In the genomic region with DNA sequence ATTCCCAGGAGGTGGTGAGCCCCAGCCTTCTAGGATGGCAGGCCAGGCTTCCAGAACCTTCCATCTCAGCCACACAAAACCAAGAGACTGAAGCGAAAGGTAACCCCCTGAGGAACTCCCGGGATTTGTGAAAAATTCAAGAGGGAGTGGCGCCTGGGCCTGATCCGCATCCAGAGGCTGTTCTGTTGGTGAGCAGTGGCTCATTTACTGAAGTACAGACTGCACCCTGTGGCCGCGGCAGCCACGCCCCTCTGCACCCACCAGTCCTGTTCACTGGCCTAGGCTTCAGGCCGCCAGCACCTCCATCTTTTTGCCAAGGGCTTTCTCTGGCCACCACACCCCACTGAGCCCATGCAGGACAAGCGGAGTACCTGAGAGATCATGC, we compare ENCODE assay signal across 25 cellular contexts.
A peak's percentile ranks its signal among the peaks of the same experiment; 100 is the strongest.
DNase-seq lines count a peak whose midpoint lies in the region; ATAC-seq and TF ChIP-seq lines count a peak whose summit lies in the region.
"Had no signal": no experiment of that assay in that cellular context is flagged by ENCODE, and none has a peak within 500 bp of the region (broad histone marks: within the 10 kb centered on the region; RNA-seq: fewer than 3 reads in every experiment).

No MANE protein-coding gene starts in this region.

- no peak overlapping the region for H3K27ac Mint-ChIP-seq in T-cell
- H3K27ac Mint-ChIP-seq: activated CD4-positive, alpha-beta T cell treated with anti-CD3 and anti-CD28 coated beads, Interleukin-2, amount 10 ng/mL, durations not matched to agents 24 days and 14 days; activated T-helper 1 cell treated with anti-CD3 and anti-CD28 coated beads, Interleukin-12 subunit alpha, Interleukin-12 subunit beta, Interleukin-2, Interleukin-4 antibody, amounts not matched to agents 30 ng/mL and 10 ng/mL and 1 ng/mL, durations not matched to agents 14 hours and 24 hours and 36 hours; CD4-positive, alpha-beta T cell; HFFc6; stimulated activated naive B cell treated with anti-CD40 and anti-IgM and Interleukin-4, amounts not matched to agents 10 μg/mL and 1 μg/mL and 100 μg/mL, for 72 hours had no signal

- H3K4me3 ChIP-seq in esophagus (ENCODE audit: low read depth in 1 of 2, low read length in 2 of 2): no peak overlapping the region
- H3K4me3 ChIP-seq in osteoblast (ENCODE audit: insufficient read depth, low read length): no peak overlapping the region
- no peak overlapping the region for H3K4me3 ChIP-seq in urinary bladder (ENCODE audit: low read depth, low read length)
- H3K4me3 ChIP-seq: dorsolateral prefrontal cortex, K562, lower lobe of right lung, spleen had no signal

- TF ChIP-seq CTCF in osteoblast (IDR thresholded peaks at IDR 0.05; ENCODE audit: extremely low read depth, low read depth, low read length): no peak

- no peaks in the 10 kb centered on the region for H4K20me1 ChIP-seq in osteoblast (ENCODE audit: insufficient read depth, low read length)

- no peaks in the 10 kb centered on the region for H3K79me2 ChIP-seq in osteoblast (ENCODE audit: insufficient read depth, low read length)

- H3K27me3 ChIP-seq in esophagus (ENCODE audit: control insufficient read depth in 1 of 2, insufficient read depth in 2 of 2, low read length in 2 of 2) (no peaks in the 10 kb centered on the region), osteoblast (ENCODE audit: insufficient read depth, low read length) (no peaks in the 10 kb centered on the region)

- H3K4me3 Mint-ChIP-seq in T-cell: no peak overlapping the region
- H3K4me3 Mint-ChIP-seq: activated CD4-positive, alpha-beta T cell treated with anti-CD3 and anti-CD28 coated beads, Interleukin-2, amount 10 ng/mL, durations not matched to agents 24 days and 14 days; activated T-helper 1 cell treated with anti-CD3 and anti-CD28 coated beads, Interleukin-12 subunit alpha, Interleukin-12 subunit beta, Interleukin-2, Interleukin-4 antibody, amounts not matched to agents 30 ng/mL and 10 ng/mL and 1 ng/mL, durations not matched to agents 14 hours and 24 hours and 36 hours; CD4-positive, alpha-beta T cell; HFFc6; stimulated activated naive B cell treated with anti-CD40 and anti-IgM and Interleukin-4, amounts not matched to agents 10 μg/mL and 1 μg/mL and 100 μg/mL, for 72 hours had no signal

- no peak for ATAC-seq in GM18858 (IDR thresholded peaks at IDR 0.05; ENCODE audit: unreplicated experiment)
- ATAC-seq in T-cell (replicated peaks in 1 of 4): no peak
- ATAC-seq: K562; lower lobe of right lung; stimulated activated naive B cell treated with anti-CD40 and anti-IgM and Interleukin-4, amounts not matched to agents 10 μg/mL and 1 μg/mL and 100 μg/mL, for 72 hours had no signal

- peak; percentile 59 for DNase-seq in SW480 (ENCODE audit: low spot score)
- DNase-seq in osteoblast (ENCODE audit: insufficient read length, low spot score, missing footprints): peak; percentile 11
- DNase-seq in T-cell: no peak
- DNase-seq in posterior vena cava (ENCODE audit: low spot score): no peak
- DNase-seq: activated CD4-positive, alpha-beta T cell treated with anti-CD3 and anti-CD28 coated beads, Interleukin-2, amount 10 ng/mL, durations not matched to agents 24 days and 14 days; activated naive CD4-positive, alpha-beta T cell treated with anti-CD3 and anti-CD28 coated beads, Interleukin-2, amount 50 U/mL, for 16 hours; CD4-positive, alpha-beta T cell; central memory CD4-positive, alpha-beta T cell; dorsolateral prefrontal cortex; HFFc6; kidney; lower lobe of right lung; NCI-H1436; NCI-H774; RPMI8226; SK-N-SH; spleen; stimulated activated CD4-positive, alpha-beta T cell treated with anti-CD3 and anti-CD28 coated beads, Interleukin-4, amount 100 ng/mL, for 24 hours; stimulated activated naive B cell treated with anti-CD40 and anti-IgM and Interleukin-4, amounts not matched to agents 10 μg/mL and 1 μg/mL and 100 μg/mL, for 72 hours had no signal

- CTCF ChIA-PET in T-cell (lab: Charles Lee): no interaction called here

- H3K4me1 ChIP-seq in esophagus (ENCODE audit: control insufficient read depth in 2 of 2, insufficient read depth in 2 of 2, low read length in 1 of 2) (peaks cover 3 to 24% of the 10 kb centered on the region in 2 donors), osteoblast (ENCODE audit: insufficient read depth, low read length) (peaks cover 11% of the 10 kb centered on the region), urinary bladder (ENCODE audit: insufficient read depth) (peaks cover 2% of the 10 kb centered on the region)

- H2AFZ ChIP-seq in osteoblast (ENCODE audit: low read length): peak overlapping the region; percentile 61

- H3K27me3 Mint-ChIP-seq in T-cell: peaks cover 5 to 8% of the 10 kb centered on the region in 2 donors
- H3K27me3 Mint-ChIP-seq: CD4-positive, alpha-beta T cell had no signal

- H3K9me3 ChIP-seq in esophagus (ENCODE audit: control insufficient read depth in 2 of 2, insufficient read depth in 1 of 2, low read depth in 1 of 2, low read length in 1 of 2) (no peaks in the 10 kb centered on the region), osteoblast (ENCODE audit: low read depth, low read length) (no peaks in the 10 kb centered on the region)
- H3K9me3 ChIP-seq: lower lobe of right lung, neutrophil, SK-N-SH, spleen had no signal

- H3K27ac ChIP-seq in esophagus (ENCODE audit: low read depth in 2 of 2, low read length in 1 of 2) (peak overlapping the region; percentile 66 to 82), osteoblast (ENCODE audit: low read depth, low read length) (no peak overlapping the region), urinary bladder (ENCODE audit: low read depth) (peak overlapping the region; percentile 11)
- H3K27ac ChIP-seq: dorsolateral prefrontal cortex, lower lobe of right lung, neutrophil, spleen had no signal

- no peaks in the 10 kb centered on the region for H3K4me1 Mint-ChIP-seq in T-cell

- POLR2A ChIA-PET in T-cell (lab: Charles Lee): no interaction called here

- H3K36me3 ChIP-seq in esophagus (ENCODE audit: control insufficient read depth in 2 of 2, insufficient read depth in 2 of 2, low read length in 1 of 2): no peaks in the 10 kb centered on the region
- H3K36me3 ChIP-seq in osteoblast (ENCODE audit: insufficient read depth, low read length): no peaks in the 10 kb centered on the region
- H3K36me3 ChIP-seq in urinary bladder (ENCODE audit: insufficient read depth): no peaks in the 10 kb centered on the region
- H3K36me3 ChIP-seq: lower lobe of right lung, neutrophil, spleen had no signal

- H3K9me3 Mint-ChIP-seq in T-cell: no peaks in the 10 kb centered on the region
- H3K9me3 Mint-ChIP-seq: activated CD4-positive, alpha-beta T cell treated with anti-CD3 and anti-CD28 coated beads, Interleukin-2, amount 10 ng/mL, durations not matched to agents 24 days and 14 days; activated T-helper 1 cell treated with anti-CD3 and anti-CD28 coated beads, Interleukin-12 subunit alpha, Interleukin-12 subunit beta, Interleukin-2, Interleukin-4 antibody, amounts not matched to agents 30 ng/mL and 10 ng/mL and 1 ng/mL, durations not matched to agents 14 hours and 24 hours and 36 hours; CD4-positive, alpha-beta T cell; HFFc6; stimulated activated naive B cell treated with anti-CD40 and anti-IgM and Interleukin-4, amounts not matched to agents 10 μg/mL and 1 μg/mL and 100 μg/mL, for 72 hours had no signal

- H3K36me3 Mint-ChIP-seq in T-cell: no peaks in the 10 kb centered on the region
- H3K36me3 Mint-ChIP-seq: stimulated activated naive B cell treated with anti-CD40 and anti-IgM and Interleukin-4, amounts not matched to agents 10 μg/mL and 1 μg/mL and 100 μg/mL, for 72 hours had no signal

- 59 to 64% methylated on average over 9 of the region's 9 CpGs for WGBS in esophagus, 2 donors
- WGBS in urinary bladder: 82% methylated on average over 9 of the region's 9 CpGs

- intact Hi-C loops in posterior vena cava (cut with DNase I): no loop called here

- no peak overlapping the region for H3K4me2 ChIP-seq in osteoblast (ENCODE audit: insufficient read depth, low read length)
- H3K4me2 ChIP-seq: SK-N-SH had no signal

Comparison
In these comparisons a context has a peak if more than half of its experiments do, and no peak if none do; other contexts are left out.
1. DNase-seq: peak in SW480 (single experiment) and osteoblast (single experiment); none in T-cell (0 of 34) and posterior vena cava (single experiment).